In the genomic region with DNA sequence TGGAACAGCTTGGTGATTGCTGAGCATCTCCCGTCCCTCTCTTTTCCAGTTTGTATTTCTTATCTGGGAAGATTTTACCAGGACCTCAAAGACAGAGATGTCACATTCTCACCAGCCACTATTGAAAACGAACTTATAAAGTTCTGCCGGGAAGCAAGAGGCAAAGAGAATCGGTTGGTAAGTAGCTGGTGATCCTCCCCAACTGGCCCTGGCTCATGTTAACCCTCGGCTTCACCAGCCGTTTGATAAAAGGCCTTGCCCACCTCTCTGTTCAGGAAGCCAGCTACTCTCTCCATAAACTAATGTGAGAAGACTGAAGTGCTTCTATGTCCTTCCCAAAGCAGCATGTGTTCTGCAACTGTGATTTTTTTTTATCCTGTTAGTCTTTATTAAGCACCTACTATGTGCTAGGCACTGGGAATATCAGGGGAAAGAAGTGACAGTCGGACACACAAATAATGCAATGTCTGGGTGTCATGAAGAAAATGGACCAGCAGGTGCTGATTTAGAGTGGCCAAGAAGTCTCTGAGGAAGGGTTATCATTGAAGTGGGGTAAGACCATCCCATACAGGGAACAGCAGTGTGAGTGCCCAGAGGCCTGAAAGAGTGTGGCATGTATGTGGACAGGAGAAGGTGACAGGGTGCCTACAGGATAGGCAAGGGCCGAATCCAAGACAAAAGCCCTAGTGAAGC, we compare ENCODE assay signal across 8 cellular contexts. TPM values are rescaled to one million over a fixed set of nuclear protein-coding genes. Genes with fewer than 3 reads are reported as not detected.
DNase-seq lines count a peak whose midpoint lies in the region; ATAC-seq, FAIRE-seq and TF ChIP-seq lines count a peak whose summit lies in the region.

No MANE protein-coding gene starts in this region.

- TF ChIP-seq POLR2A in K562 (conservative IDR thresholded peaks at IDR 0.05): no peak

- WGBS in K562 (ENCODE audit: insufficient coverage, low coverage, missing lambda C conversion rate): 31% methylated on average over 8 of the region's 8 CpGs
- WGBS in lung, 2 donors: 40 to 51% methylated on average over 8 of the region's 8 CpGs
- WGBS in aorta, 2 donors: 27 to 28% methylated on average over 8 of the region's 8 CpGs

- H2AFZ ChIP-seq in K562 (ENCODE audit: low read depth, low read length): no peak overlapping the region

- no peak for DNase-seq in stimulated activated naive CD8-positive, alpha-beta T cell treated with anti-CD3 and anti-CD28 coated beads, Interleukin-15, Interleukin-2, amounts not matched to agents 100 U/mL and 50 U/mL, for 24 hours
- DNase-seq in K562 (ENCODE audit: extremely low read depth in 1 of 4, low spot score in 3 of 4) (no peak), lung (ENCODE audit: low spot score) (peak; percentile 24), aorta (peak in 1 of 2 donors; percentile 20), MV-4-11 (lab: John Stamatoyannopoulos, UW) (no peak), urothelium cell line (ENCODE audit: low spot score) (no peak), iPS-NIHi11 (ENCODE audit: low spot score) (no peak)

- in situ Hi-C loops in K562 (cut with MboI): no loop called here

- no peak for ATAC-seq in stimulated activated naive CD8-positive, alpha-beta T cell treated with anti-CD3 and anti-CD28 coated beads, Interleukin-15, Interleukin-2, amounts not matched to agents 100 U/mL and 50 U/mL, for 24 hours
- ATAC-seq in K562 (no peak), lung (ENCODE audit: insufficient read depth, low FRiP score) (no peak), aorta (ENCODE audit: low FRiP score) (no peak)

- TF ChIP-seq EP300 in K562 (IDR thresholded peaks at IDR 0.05; ENCODE audit: low read length): no peak

- peaks cover 38% of the 10 kb centered on the region for H3K79me2 ChIP-seq in K562 (ENCODE audit: control insufficient read depth, insufficient read depth, low read length)

- H3K27me3 ChIP-seq in K562 (ENCODE audit: control insufficient read depth in 2 of 2, insufficient read depth in 2 of 2, low read length in 2 of 2) (no peaks in the 10 kb centered on the region), lung (ENCODE audit: control insufficient read depth, insufficient read depth) (no peaks in the 10 kb centered on the region), aorta (ENCODE audit: control insufficient read depth in 1 of 2, insufficient read depth in 2 of 2, low read length in 1 of 2) (no peaks in the 10 kb centered on the region)

- no peak for TF ChIP-seq RAD21 in K562 (CRISPR knock-in tag; conservative IDR thresholded peaks at IDR 0.05 in 1 of 2, IDR thresholded peaks at IDR 0.05 in 1 of 2)

- H3K4me2 ChIP-seq in K562 (ENCODE audit: insufficient read depth, low read length): peak overlapping the region; percentile 83

- peaks cover 14% of the 10 kb centered on the region for H3K9me1 ChIP-seq in K562 (ENCODE audit: control insufficient read depth, insufficient read depth, low read length)

- H3K36me3 ChIP-seq in K562 (ENCODE audit: control insufficient read depth, insufficient read depth, low read length): peaks cover 38% of the 10 kb centered on the region
- peaks cover 5 to 17% of the 10 kb centered on the region in 2 donors for H3K36me3 ChIP-seq in lung (ENCODE audit: control insufficient read depth in 2 of 2, insufficient read depth in 2 of 2, low read length in 2 of 2)
- H3K36me3 ChIP-seq in aorta (ENCODE audit: control insufficient read depth in 1 of 2, insufficient read depth in 2 of 2, low read length in 1 of 2): peaks cover 0 to 3% of the 10 kb centered on the region in 2 donors

- H3K9ac ChIP-seq in K562 (ENCODE audit: insufficient read depth in 1 of 2, low read depth in 2 of 2, low read length in 2 of 2): peak overlapping the region; percentile 61 to 78; a peak in 3 of 4 replicates

- peaks cover 44% of the 10 kb centered on the region for H3K36me3 Mint-ChIP-seq in stimulated activated naive CD8-positive, alpha-beta T cell treated with anti-CD3 and anti-CD28 coated beads, Interleukin-15, Interleukin-2, amounts not matched to agents 100 ng/mL and 50 ng/mL, for 24 hours (ENCODE audit: low read depth)

- POLR2A ChIA-PET in K562 (lab: Yijun Ruan, JAX): no interaction called here

- H3K27ac ChIP-seq in K562 (ENCODE audit: extremely low read depth, low read depth, low read length) (peak overlapping the region; percentile 68; the same call in 2 of the 3 replicates), lung (ENCODE audit: low read depth in 1 of 2, low read length in 1 of 2) (peak overlapping the region in 1 of 2 donors; percentile 52), aorta (ENCODE audit: low read depth in 1 of 2, low read length in 2 of 2) (no peak overlapping the region)

- H3K4me1 ChIP-seq in K562 (replicated peaks in 1 of 2; ENCODE audit: control insufficient read depth in 2 of 2, insufficient read depth in 2 of 2, low read length in 2 of 2) (peaks cover 14 to 26% of the 10 kb centered on the region in 2 experiments), lung (ENCODE audit: control insufficient read depth in 2 of 2, insufficient read depth in 2 of 2, low read length in 2 of 2) (peaks cover 0 to 13% of the 10 kb centered on the region in 2 donors), aorta (ENCODE audit: control insufficient read depth in 1 of 2, insufficient read depth in 2 of 2, low read length in 2 of 2) (peaks cover 0 to 2% of the 10 kb centered on the region in 2 donors)

- peaks cover 57% of the 10 kb centered on the region for H3K4me1 Mint-ChIP-seq in stimulated activated naive CD8-positive, alpha-beta T cell treated with anti-CD3 and anti-CD28 coated beads, Interleukin-15, Interleukin-2, amounts not matched to agents 100 ng/mL and 50 ng/mL, for 24 hours (ENCODE audit: low read depth)

- no peaks in the 10 kb centered on the region for H3K9me3 Mint-ChIP-seq in stimulated activated naive CD8-positive, alpha-beta T cell treated with anti-CD3 and anti-CD28 coated beads, Interleukin-15, Interleukin-2, amounts not matched to agents 100 ng/mL and 50 ng/mL, for 24 hours

- H3K4me3 ChIP-seq in K562 (peak overlapping the region; percentile 82), lung (peak overlapping the region; percentile 89), aorta (ENCODE audit: low read length in 2 of 2) (peak overlapping the region; percentile 28 to 67)

- CTCF ChIA-PET in K562 (lab: Yijun Ruan, JAX; ENCODE audit: low intra/inter-chr PET ratio): interaction anchor here (0.7 kb wide), 1 partner anchor 381 kb away, joined by 4 read pairs; no protein-coding TSS in a partner anchor

- intact Hi-C loops in K562 (cut with micrococcal nuclease) (loop anchor here (5.0 to 10.0 kb wide), 2 partner anchors 296 to 772 kb away; a partner anchor contains a TSS), aorta (cut with DNase I) (loop anchor here in 1 of 2 donors (5.0 kb wide), 1 partner anchor 769 kb away; a partner anchor contains a TSS)

- H4K20me1 ChIP-seq in K562 (replicated peaks; ENCODE audit: control insufficient read depth, insufficient read depth, low read length): peaks cover 14% of the 10 kb centered on the region; the same call in 1 of the 2 replicates

- BruUV-seq in K562 (replicated peaks; lab: Mats Ljungman, UMichigan): TSS peak; percentile 67

- FAIRE-seq in K562 (lab: Jason Lieb, UNC): peak; percentile 6
- no peak for FAIRE-seq in urothelium cell line (lab: Jason Lieb, UNC)

- H3K27me3 Mint-ChIP-seq in stimulated activated naive CD8-positive, alpha-beta T cell treated with anti-CD3 and anti-CD28 coated beads, Interleukin-15, Interleukin-2, amounts not matched to agents 100 ng/mL and 50 ng/mL, for 24 hours: no peaks in the 10 kb centered on the region

- H3K4me3 Mint-ChIP-seq in stimulated activated naive CD8-positive, alpha-beta T cell treated with anti-CD3 and anti-CD28 coated beads, Interleukin-15, Interleukin-2, amounts not matched to agents 100 ng/mL and 50 ng/mL, for 24 hours: peak overlapping the region; percentile 100

- TF ChIP-seq CTCF in K562 (IDR thresholded peaks at IDR 0.05 in 2 of 3, conservative IDR thresholded peaks at IDR 0.05 in 1 of 3; ENCODE audit: insufficient read depth in 2 of 3, low read depth in 1 of 3, low read length in 3 of 3) (no peak), lung (IDR thresholded peaks at IDR 0.05; ENCODE audit: control extremely low read depth, extremely low read depth) (no peak)

- no peaks in the 10 kb centered on the region for H3K9me3 ChIP-seq in K562 (replicated peaks; ENCODE audit: control insufficient read depth, insufficient read depth, low read depth, low read length)
- no peaks in the 10 kb centered on the region for H3K9me3 ChIP-seq in lung (ENCODE audit: control insufficient read depth in 2 of 2, insufficient read depth in 1 of 2, low read length in 1 of 2)
- no peaks in the 10 kb centered on the region for H3K9me3 ChIP-seq in aorta (ENCODE audit: control insufficient read depth, low read length)

- H3K27ac Mint-ChIP-seq in stimulated activated naive CD8-positive, alpha-beta T cell treated with anti-CD3 and anti-CD28 coated beads, Interleukin-15, Interleukin-2, amounts not matched to agents 100 ng/mL and 50 ng/mL, for 24 hours: peak overlapping the region; percentile 99

RNA-seq across cellular contexts. Expression of a gene that starts 1.2 kb away (rescaled TPM):
- total RNA-seq in K562 (2011; cell fraction: chromatin; rRNA removed; ENCODE audit: low replicate concordance): 46.5 and 57.2 TPM in 2 replicates
- total RNA-seq in K562 (2011; cell fraction: nucleolus; rRNA removed): 51.5 and 54.2 TPM in 2 replicates
- 62.5 and 67.3 TPM in 2 replicates for total RNA-seq in K562 (2011; cell fraction: nucleoplasm; rRNA removed)
- total RNA-seq in K562 (2014; rRNA removed) (41.7 and 58.5 TPM in 2 replicates), K562 (2014; rRNA removed; fragmentation: Illumina TruSeq; extraction: Trizol) (44.9 and 50.8 TPM in 2 replicates), K562 (2015; rRNA removed; fragmentation: Illumina TruSeq; extraction: Trizol) (41.1 and 42.3 TPM in 2 replicates), K562 (2021) (39.3 and 49.9 TPM in 2 replicates), lung (100 to 1,000 TPM in 1 of 2 donors, 10 to 100 TPM in 1; 40.1 to 118 TPM), aorta (100 to 1,000 TPM in 1 of 2 donors, 10 to 100 TPM in 1; 78.9 to 108 TPM)
- polyA plus RNA-seq in K562 (2011; rRNA removed) (44.2 and 47.7 TPM in 2 replicates), K562 (2014; fragmentation: Illumina TruSeq; extraction: Trizol) (51.3 and 52.7 TPM in 2 replicates), K562 (2014; fragmentation: Nextera tagmentation; extraction: Ambion mirVana) (1 to 10 TPM; 6.5 to 7.1 TPM), K562 (2014; rRNA removed) (46.7 and 53.5 TPM in 2 replicates), lung (100 to 1,000 TPM in 1 of 2 donors, 10 to 100 TPM in 1; 55.2 to 173 TPM), aorta (10 to 100 TPM; 47.7 to 67.1 TPM)
- polyA plus RNA-seq in K562 (2011; cell fraction: cytosol; rRNA removed): 14.5 and 32.1 TPM in 2 replicates
- polyA plus RNA-seq in K562 (2011; cell fraction: nucleus; rRNA removed): 8.8 and 18.7 TPM in 2 replicates
- polyA plus RNA-seq in K562 (2012): 48.2 and 67.8 TPM in 2 replicates
- polyA minus RNA-seq in K562 (2011; rRNA and poly(A)+ RNA removed): 24.2 and 33.3 TPM in 2 replicates
- 9.8 and 17.6 TPM in 2 replicates for polyA minus RNA-seq in K562 (2011; cell fraction: cytosol; rRNA and poly(A)+ RNA removed)
- 4.2 and 10.3 TPM in 2 replicates for polyA minus RNA-seq in K562 (2011; cell fraction: nucleus; rRNA and poly(A)+ RNA removed)

RNA-seq across cellular contexts. Expression of a gene that starts 4.8 kb away (rescaled TPM):
- total RNA-seq in K562 (2011; cell fraction: chromatin; rRNA removed; ENCODE audit: low replicate concordance): 7.2 and 16.3 TPM in 2 replicates
- total RNA-seq in K562 (2011; cell fraction: nucleolus; rRNA removed): 13.6 and 16.7 TPM in 2 replicates
- total RNA-seq in K562 (2011; cell fraction: nucleoplasm; rRNA removed): 11.9 and 13.1 TPM in 2 replicates
- total RNA-seq in K562 (2014; rRNA removed): 14.6 and 19.4 TPM in 2 replicates
- total RNA-seq in K562 (2014; rRNA removed; fragmentation: Illumina TruSeq; extraction: Trizol): 8.1 and 8.8 TPM in 2 replicates
- 13.4 and 13.9 TPM in 2 replicates for total RNA-seq in K562 (2015; rRNA removed; fragmentation: Illumina TruSeq; extraction: Trizol)
- 20.7 and 21.0 TPM in 2 replicates for total RNA-seq in K562 (2021)
- polyA plus RNA-seq in K562 (2011; rRNA removed): 4.7 and 6.8 TPM in 2 replicates
- 6.4 and 10.4 TPM in 2 replicates for polyA plus RNA-seq in K562 (2011; cell fraction: cytosol; rRNA removed)
- 4.3 and 6.1 TPM in 2 replicates for polyA plus RNA-seq in K562 (2011; cell fraction: nucleus; rRNA removed)
- polyA plus RNA-seq in K562 (2012): 10.9 and 12.3 TPM in 2 replicates
- polyA plus RNA-seq in K562 (2014; fragmentation: Illumina TruSeq; extraction: Trizol): 13.6 and 13.7 TPM in 2 replicates
- 1 to 10 TPM; 1.8 to 1.9 TPM for polyA plus RNA-seq in K562 (2014; fragmentation: Nextera tagmentation; extraction: Ambion mirVana)
- polyA plus RNA-seq in K562 (2014; rRNA removed): 10.5 and 12.2 TPM in 2 replicates
- polyA minus RNA-seq in K562 (2011; rRNA and poly(A)+ RNA removed): 7.6 and 11.9 TPM in 2 replicates
- 8.6 and 9.6 TPM in 2 replicates for polyA minus RNA-seq in K562 (2011; cell fraction: cytosol; rRNA and poly(A)+ RNA removed)
- polyA minus RNA-seq in K562 (2011; cell fraction: nucleus; rRNA and poly(A)+ RNA removed): 10.5 and 13.3 TPM in 2 replicates
- 10 to 100 TPM; 18.9 to 31.8 TPM for total RNA-seq in lung
- polyA plus RNA-seq in lung: 10 to 100 TPM in 1 of 2 donors, 1 to 10 TPM in 1; 8.4 to 16.5 TPM
- total RNA-seq in aorta: 10 to 100 TPM; 22.4 to 25.4 TPM
- polyA plus RNA-seq in aorta: 1 to 10 TPM; 6.9 to 10.0 TPM
